ENCODE assay signal across 31 cellular contexts in genomic region chr4:7422098-7422897, GRCh38. TPM values are rescaled to one million over a fixed set of nuclear protein-coding genes. Genes with fewer than 3 reads are reported as not detected.
A peak's percentile ranks its signal among the peaks of the same experiment; 100 is the strongest.
DNase-seq lines count a peak whose midpoint lies in the region; ATAC-seq, FAIRE-seq and TF ChIP-seq lines count a peak whose summit lies in the region.
"Had no signal": no experiment of that assay in that cellular context is flagged by ENCODE, and none has a peak within 500 bp of the region (broad histone marks: within the 10 kb centered on the region; RNA-seq: fewer than 3 reads in every experiment).

No MANE protein-coding gene starts in this region.

- H3K27me3 Mint-ChIP-seq in activated naive CD4-positive, alpha-beta T cell treated with anti-CD3 and anti-CD28 coated beads, Interleukin-2, amount 10 ng/mL, durations not matched to agents 7 days and 5 days, result no peaks in the 10 kb centered on the region
- H3K27me3 Mint-ChIP-seq: activated naive CD4-positive, alpha-beta T cell treated with anti-CD3 and anti-CD28 coated beads, Interleukin-2, amount 50 U/mL, for 24 hours had no signal

- H3K9me3 Mint-ChIP-seq in activated naive CD4-positive, alpha-beta T cell treated with anti-CD3 and anti-CD28 coated beads, Interleukin-2, amount 10 ng/mL, durations not matched to agents 7 days and 5 days, result peaks cover 5% of the 10 kb centered on the region
- H3K9me3 Mint-ChIP-seq: activated naive CD4-positive, alpha-beta T cell treated with anti-CD3 and anti-CD28 coated beads, Interleukin-2, amount 50 U/mL, for 24 hours; central memory CD8-positive, alpha-beta T cell had no signal

- CTCF ChIA-PET in activated naive CD4-positive, alpha-beta T cell treated with anti-CD3 and anti-CD28 coated beads, Interleukin-2, amount 10 ng/mL, durations not matched to agents 7 days and 5 days (lab: Charles Lee), result no interaction called here

- no peak overlapping the region for H3K4me3 Mint-ChIP-seq in activated naive CD4-positive, alpha-beta T cell treated with anti-CD3 and anti-CD28 coated beads, Interleukin-2, amount 10 ng/mL, durations not matched to agents 7 days and 5 days
- H3K4me3 Mint-ChIP-seq: activated naive CD4-positive, alpha-beta T cell treated with anti-CD3 and anti-CD28 coated beads, Interleukin-2, amount 50 U/mL, for 24 hours; central memory CD8-positive, alpha-beta T cell had no signal

- no peak overlapping the region for H3K27ac ChIP-seq in stomach
- H3K27ac ChIP-seq: C4-2B, heart right ventricle, upper lobe of left lung had no signal

- H3K4me1 ChIP-seq in stomach, result no peaks in the 10 kb centered on the region
- H3K4me1 ChIP-seq: heart right ventricle had no signal

- H3K27me3 ChIP-seq in stomach, result no peaks in the 10 kb centered on the region
- H3K27me3 ChIP-seq: heart right ventricle, upper lobe of left lung had no signal

- no peaks in the 10 kb centered on the region for H3K36me3 Mint-ChIP-seq in activated naive CD4-positive, alpha-beta T cell treated with anti-CD3 and anti-CD28 coated beads, Interleukin-2, amount 10 ng/mL, durations not matched to agents 7 days and 5 days
- H3K36me3 Mint-ChIP-seq: activated naive CD4-positive, alpha-beta T cell treated with anti-CD3 and anti-CD28 coated beads, Interleukin-2, amount 50 U/mL, for 24 hours had no signal

- no peak for ATAC-seq in left lobe of liver
- ATAC-seq: heart right ventricle had no signal

- TF ChIP-seq CTCF in D721Med (IDR thresholded peaks at IDR 0.05; ENCODE audit: insufficient read depth, missing control alignments) (no peak), stomach (IDR thresholded peaks at IDR 0.05) (no peak)

- no peaks in the 10 kb centered on the region for H3K36me3 ChIP-seq in stomach
- H3K36me3 ChIP-seq: heart right ventricle, upper lobe of left lung had no signal

- H3K27ac Mint-ChIP-seq in activated naive CD4-positive, alpha-beta T cell treated with anti-CD3 and anti-CD28 coated beads, Interleukin-2, amount 10 ng/mL, durations not matched to agents 7 days and 5 days, result peak overlapping the region; percentile 49
- H3K27ac Mint-ChIP-seq: activated naive CD4-positive, alpha-beta T cell treated with anti-CD3 and anti-CD28 coated beads, Interleukin-2, amount 50 U/mL, for 24 hours had no signal

- no peak for TF ChIP-seq EP300 in stomach (IDR thresholded peaks at IDR 0.05)

- WGBS in stomach, 5 donors, result 80 to 92% (median 85%) methylated on average over 18 to 23 of the region's 23 CpGs

- intact Hi-C loops in stomach (cut with DNase I; ENCODE audit: low total_unique reads), result no loop called here

- peaks cover 0 to 7% (median 0%) of the 10 kb centered on the region in 4 donors for H3K9me3 ChIP-seq in stomach
- H3K9me3 ChIP-seq: upper lobe of left lung had no signal

- H3K4me1 Mint-ChIP-seq in activated naive CD4-positive, alpha-beta T cell treated with anti-CD3 and anti-CD28 coated beads, Interleukin-2, amount 10 ng/mL, durations not matched to agents 7 days and 5 days, result no peaks in the 10 kb centered on the region
- H3K4me1 Mint-ChIP-seq: activated naive CD4-positive, alpha-beta T cell treated with anti-CD3 and anti-CD28 coated beads, Interleukin-2, amount 50 U/mL, for 24 hours; central memory CD8-positive, alpha-beta T cell had no signal

- H3K4me3 ChIP-seq in stomach, result no peak overlapping the region
- H3K4me3 ChIP-seq: heart right ventricle, upper lobe of left lung had no signal

- peak; percentile 16 for DNase-seq in activated naive CD4-positive, alpha-beta T cell treated with anti-CD3 and anti-CD28 coated beads, Interleukin-2, amount 10 ng/mL, durations not matched to agents 7 days and 5 days
- no peak for DNase-seq in activated naive CD4-positive, alpha-beta T cell (lab: John Stamatoyannopoulos, UW)
- DNase-seq in D721Med (ENCODE audit: insufficient read length, low spot score), result peak; percentile 7
- DNase-seq in left lobe of liver (ENCODE audit: low spot score), result peak; percentile 30
- peak; percentile 22 for DNase-seq in stomach
- no peak for DNase-seq in T-helper 9 cell
- DNase-seq in UCSD-AML1 (lab: John Stamatoyannopoulos, UW; ENCODE audit: unreplicated experiment), result no peak
- DNase-seq in erythroblast (lab: John Stamatoyannopoulos, UW), result no peak
- DNase-seq: ACHN; activated CD4-positive, alpha-beta T cell treated with anti-CD3 and anti-CD28 coated beads, Interleukin-2, amount 50 U/mL, for 4 hours; foreskin fibroblast; heart right ventricle; NCI-H1048; NCI-H2029; NCI-H226; OCI-M1; SIG-M5; stimulated activated CD4-positive, alpha-beta T cell treated with anti-CD3 and anti-CD28 coated beads, Interleukin-4, amount 100 ng/mL, for 24 hours; stimulated activated naive CD4-positive, alpha-beta T cell treated with Interleukin-2 at 50 U/mL for 16 hours; T-helper 1 cell had no signal

- no peak for FAIRE-seq in D721Med (lab: Jason Lieb, UNC)
- FAIRE-seq: astrocyte, GM18507, H1 had no signal

- TF ChIP-seq POLR2A in stomach (IDR thresholded peaks at IDR 0.05), result no peak
- no peak for TF ChIP-seq POLR2A in erythroblast (IDR thresholded peaks at IDR 0.05; ENCODE audit: low read length)

RNA-seq across cellular contexts. Expression of gene PSAPL1, which starts 12.4 kb away (rescaled TPM):
- total RNA-seq in left lobe of liver (not detected), stomach (10 to 100 TPM in 2 of 5 donors, under 1 TPM in 1, not detected in 2; 0.45 to 37.5 (median 14.8) TPM)
- 1 to 10 TPM in 2 of 3 donors, under 1 TPM in 1; 0.03 to 7.0 (median 4.3) TPM for polyA plus RNA-seq in stomach
- total RNA-seq: astrocyte, epithelial cell of proximal tubule, G401, H1, LHCN-M2, mucosa of gallbladder had no signal
- polyA plus RNA-seq: heart right ventricle had no signal

Comparison
In these comparisons a context has a peak if more than half of its experiments do, and no peak if none do; other contexts are left out.
1. DNase-seq: peak in activated naive CD4-positive, alpha-beta T cell treated with anti-CD3 and anti-CD28 coated beads, Interleukin-2, amount 10 ng/mL, durations not matched to agents 7 days and 5 days (single experiment), D721Med (single experiment), left lobe of liver (single experiment) and stomach (single experiment); none in activated naive CD4-positive, alpha-beta T cell (0 of 4), T-helper 9 cell (single experiment), UCSD-AML1 (single experiment) and erythroblast (0 of 2).